ENCODE assay signal across 33 cellular contexts in the genomic region with DNA sequence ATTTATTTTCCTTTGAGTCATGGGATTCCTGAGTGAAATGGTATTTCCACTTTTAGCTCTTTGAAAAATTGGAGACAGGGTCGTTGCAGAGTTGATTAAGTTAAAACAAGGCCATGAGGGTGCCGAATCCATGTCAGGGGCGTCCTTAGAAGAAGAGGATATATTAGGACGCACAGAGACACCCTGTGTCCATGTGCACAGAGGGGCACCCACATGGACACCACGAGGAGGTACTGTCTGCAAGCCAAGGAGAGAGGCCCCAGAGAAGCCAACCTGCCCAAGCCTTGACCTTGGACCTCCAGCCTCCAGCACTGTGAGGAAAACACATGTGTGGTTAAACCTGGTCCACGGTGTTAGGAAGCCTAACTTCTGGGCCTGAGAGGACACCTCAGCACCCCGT.
DNase-seq lines count a peak whose midpoint lies in the region; ATAC-seq, FAIRE-seq and TF ChIP-seq lines count a peak whose summit lies in the region.
"Had no signal": no experiment of that assay in that cellular context is flagged by ENCODE, and none has a peak within 500 bp of the region (broad histone marks: within the 10 kb centered on the region; RNA-seq: fewer than 3 reads in every experiment).

No MANE protein-coding gene starts in this region.

- 0% methylated on average over 4 of the region's 7 CpGs for WGBS in HepG2 (ENCODE audit: low lambda C conversion rate)
- WGBS in right lobe of liver (ENCODE audit: insufficient coverage, low coverage, low lambda C conversion rate, missing lambda C conversion rate): 62% methylated on average over 3 of the region's 7 CpGs
- 87% methylated on average over 7 of the region's 7 CpGs for WGBS in esophagus muscularis mucosa
- WGBS in neuronal stem cell (ENCODE audit: extremely low coverage in 2 of 2, insufficient read length in 2 of 2, insufficient replicate concordance in 1 of 2), 2 donors: no CpG with 5 or more reads among the region's 7 CpGs

- H3K36me3 ChIP-seq in HepG2 (replicated peaks in 1 of 2; ENCODE audit: control insufficient read depth in 1 of 2, insufficient read depth in 2 of 2, low read length in 2 of 2): no peaks in the 10 kb centered on the region
- H3K36me3 ChIP-seq in right lobe of liver: no peaks in the 10 kb centered on the region
- no peaks in the 10 kb centered on the region for H3K36me3 ChIP-seq in esophagus muscularis mucosa
- no peaks in the 10 kb centered on the region for H3K36me3 ChIP-seq in neuronal stem cell (replicated peaks in 1 of 2; ENCODE audit: control insufficient read depth in 2 of 2, insufficient read depth in 2 of 2, low read length in 2 of 2)
- H3K36me3 ChIP-seq: BE2C; BLaER1; BLaER1 treated with 17β-estradiol and CSF1 and Interleukin-3, amounts not matched to agents 10 nM and 100 nM had no signal

- H3K27ac ChIP-seq in HepG2 (ENCODE audit: extremely low read length, insufficient read depth, low read length) (no peak overlapping the region), right lobe of liver (no peak overlapping the region), esophagus muscularis mucosa (replicated peaks in 1 of 4) (no peak overlapping the region), neuronal stem cell (replicated peaks; ENCODE audit: low read length) (no peak overlapping the region)
- H3K27ac ChIP-seq: 22Rv1; A549; BLaER1; BLaER1 treated with 17β-estradiol and CSF1 and Interleukin-3, amounts not matched to agents 10 nM and 100 nM; C4-2B had no signal

- no peak overlapping the region for H3K4ac ChIP-seq in neuronal stem cell (ENCODE audit: low read length)

- H3K27me3 ChIP-seq in HepG2 (ENCODE audit: control insufficient read depth in 1 of 2, insufficient read depth in 2 of 2, low read length in 2 of 2): peaks cover 0 to 14% of the 10 kb centered on the region in 2 experiments; a peak in 3 of 5 replicates
- H3K27me3 ChIP-seq in right lobe of liver: no peaks in the 10 kb centered on the region
- H3K27me3 ChIP-seq in esophagus muscularis mucosa: no peaks in the 10 kb centered on the region
- H3K27me3 ChIP-seq in neuronal stem cell (ENCODE audit: control insufficient read depth in 3 of 3, insufficient read depth in 3 of 3, low read depth in 1 of 3, low read length in 3 of 3): no peaks in the 10 kb centered on the region
- H3K27me3 ChIP-seq: BE2C; BLaER1; BLaER1 treated with 17β-estradiol and CSF1 and Interleukin-3, amounts not matched to agents 10 nM and 100 nM had no signal

- no TSS peak for BruUV-seq in HepG2 (replicated peaks; lab: Mats Ljungman, UMichigan)

- no peak overlapping the region for H2BK120ac ChIP-seq in neuronal stem cell (ENCODE audit: low read depth, low read length)

- TF ChIP-seq EP300 in HepG2 (IDR thresholded peaks at IDR 0.05; ENCODE audit: low read depth in 2 of 2, low read length in 2 of 2) (no peak), HepG2 (CRISPR knock-in tag; IDR thresholded peaks at IDR 0.05; ENCODE audit: borderline replicate concordance) (no peak), esophagus muscularis mucosa (IDR thresholded peaks at IDR 0.05) (no peak)

- TF ChIP-seq CTCF in HepG2 (CRISPR knock-in tag; IDR thresholded peaks at IDR 0.05) (no peak), right lobe of liver (IDR thresholded peaks at IDR 0.05) (no peak), esophagus muscularis mucosa (IDR thresholded peaks at IDR 0.05) (no peak)

- H3K79me2 ChIP-seq in HepG2 (ENCODE audit: insufficient read depth, low read length): no peaks in the 10 kb centered on the region

- POLR2A ChIA-PET in HepG2 (lab: Yijun Ruan, JAX): no interaction called here

- H3K18ac ChIP-seq in neuronal stem cell (ENCODE audit: low read length): no peak overlapping the region

- H4K8ac ChIP-seq in neuronal stem cell (ENCODE audit: low read depth, low read length): no peak overlapping the region

- H3K4me3 ChIP-seq in HepG2 (replicated peaks in 1 of 3; ENCODE audit: insufficient read depth in 1 of 3, low read depth in 2 of 3, low read length in 3 of 3) (no peak overlapping the region), right lobe of liver (no peak overlapping the region), esophagus muscularis mucosa (no peak overlapping the region), neuronal stem cell (ENCODE audit: low read length in 2 of 2) (no peak overlapping the region)
- H3K4me3 ChIP-seq: A549; BLaER1; BLaER1 treated with 17β-estradiol and CSF1 and Interleukin-3, amounts not matched to agents 10 nM and 100 nM had no signal

- H2AFZ ChIP-seq in HepG2 (ENCODE audit: low read length) (no peak overlapping the region), neuronal stem cell (ENCODE audit: low read length) (no peak overlapping the region)

- H3K9ac ChIP-seq in HepG2 (ENCODE audit: insufficient read depth, low read depth, low read length) (no peak overlapping the region), neuronal stem cell (ENCODE audit: low read depth, low read length, poor library complexity) (no peak overlapping the region)
- H3K9ac ChIP-seq: BLaER1; BLaER1 treated with 17β-estradiol and CSF1 and Interleukin-3, amounts not matched to agents 10 nM and 100 nM had no signal

- CTCF ChIA-PET in HepG2 (lab: Yijun Ruan, JAX; ENCODE audit: low intra/inter-chr PET ratio, low total read pairs): no interaction called here

- peak overlapping the region; percentile 47 for H2AK5ac ChIP-seq in neuronal stem cell (ENCODE audit: low read depth, low read length)

- TF ChIP-seq POLR2A in HepG2 (IDR thresholded peaks at IDR 0.05; ENCODE audit: insufficient read depth in 1 of 2, low read depth in 2 of 2, low read length in 2 of 2) (no peak), right lobe of liver (IDR thresholded peaks at IDR 0.05) (no peak), esophagus muscularis mucosa (IDR thresholded peaks at IDR 0.05; ENCODE audit: low read depth) (no peak)

- ATAC-seq in HepG2: no peak
- ATAC-seq in right lobe of liver: no peak
- ATAC-seq in left lobe of liver: no peak
- ATAC-seq: A549; CD8-positive, alpha-beta T cell had no signal

- no peak overlapping the region for H3K4me2 ChIP-seq in HepG2 (ENCODE audit: low read depth, low read length)
- no peak overlapping the region for H3K4me2 ChIP-seq in neuronal stem cell (ENCODE audit: insufficient read depth, low read length, poor library complexity, severe bottlenecking)
- H3K4me2 ChIP-seq: A549; BLaER1; BLaER1 treated with 17β-estradiol and CSF1 and Interleukin-3, amounts not matched to agents 10 nM and 100 nM had no signal

- H3K14ac ChIP-seq in neuronal stem cell (ENCODE audit: low read length): no peak overlapping the region

- intact Hi-C loops in HepG2 (cut with micrococcal nuclease; ENCODE audit: unreplicated experiment): no loop called here
- intact Hi-C loops in right lobe of liver (cut with DNase I): no loop called here
- intact Hi-C loops in esophagus muscularis mucosa (cut with DNase I): no loop called here

- 0 out of 2 replicates have a peak, but pooled peaks cover 5% of the 10 kb centered on the region for H4K20me1 ChIP-seq in HepG2 (ENCODE audit: insufficient read depth, low read length)
- H4K20me1 ChIP-seq: BLaER1; BLaER1 treated with 17β-estradiol and CSF1 and Interleukin-3, amounts not matched to agents 10 nM and 100 nM had no signal

- peaks cover 2% of the 10 kb centered on the region for H3K79me1 ChIP-seq in neuronal stem cell (ENCODE audit: low read depth, low read length)

- H3K4me1 ChIP-seq in HepG2 (ENCODE audit: insufficient read depth, low read length) (no peaks in the 10 kb centered on the region), right lobe of liver (no peaks in the 10 kb centered on the region), esophagus muscularis mucosa (peaks cover 0 to 5% (median 0%) of the 10 kb centered on the region in 4 donors), neuronal stem cell (ENCODE audit: control insufficient read depth in 2 of 2, insufficient read depth in 1 of 2, low read depth in 1 of 2, low read length in 2 of 2) (no peaks in the 10 kb centered on the region)
- H3K4me1 ChIP-seq: A549, BE2C, Caco-2 had no signal

- H2BK12ac ChIP-seq in neuronal stem cell (ENCODE audit: low read length): no peak overlapping the region

- in situ Hi-C loops in HepG2 (cut with HindIII; ENCODE audit: extremely low pct_ligation_motif_present, low pct_unique_long_range_greater_than_20kb): no loop called here

- FAIRE-seq in HepG2 (lab: Jason Lieb, UNC): no peak
- FAIRE-seq: A204.1, A549, D721Med had no signal

- no peak overlapping the region for H3K23ac ChIP-seq in neuronal stem cell (ENCODE audit: low read depth, low read length, poor library complexity)

- no peak overlapping the region for H2BK15ac ChIP-seq in neuronal stem cell (ENCODE audit: low read length)

- H4K91ac ChIP-seq in neuronal stem cell (ENCODE audit: low read depth, low read length, poor library complexity): no peak overlapping the region

- no peak for DNase-seq in HepG2 (ENCODE audit: low spot score)
- DNase-seq in right lobe of liver: no peak
- DNase-seq in esophagus muscularis mucosa (ENCODE audit: extremely low spot score): peak; percentile 79
- no peak for DNase-seq in neuronal stem cell (ENCODE audit: low spot score)
- DNase-seq in anterior cingulate cortex (lab: John Stamatoyannopoulos, UW): no peak
- no peak for DNase-seq in left lobe of liver (ENCODE audit: low spot score)
- DNase-seq: 8988T; ACHN; AML-193; BE2C; C1 segment of cervical spinal cord; Caco-2; Calu3; CD4-positive, alpha-beta memory T cell; CD4-positive, alpha-beta T cell; CD4-positive, CD25-positive, alpha-beta regulatory T cell; CD8-positive, alpha-beta memory T cell; CD8-positive, alpha-beta T cell; COR-L47; DMS 273 treated with DMSO at 0.1 percent for 48 hours; DMS153; DMS53; DMS79; DMS79 treated with DMSO at 0.1 percent for 48 hours; DND-41; EL had no signal

- H3K9me3 ChIP-seq in HepG2 (ENCODE audit: low read length) (no peaks in the 10 kb centered on the region; the same call in 1 of the 2 replicates), right lobe of liver (no peaks in the 10 kb centered on the region), esophagus muscularis mucosa (no peaks in the 10 kb centered on the region), neuronal stem cell (replicated peaks in 1 of 2; ENCODE audit: control insufficient read depth in 2 of 2, insufficient read depth in 1 of 2, low read depth in 1 of 2, low read length in 2 of 2) (peaks cover 0 to 15% of the 10 kb centered on the region in 2 donors)
- H3K9me3 ChIP-seq: A549, BE2C, BLaER1 had no signal

- H2BK5ac ChIP-seq in neuronal stem cell (ENCODE audit: low read length): no peak overlapping the region

- TF ChIP-seq RAD21 in HepG2 (CRISPR knock-in tag; IDR thresholded peaks at IDR 0.05): no peak
